In the genomic region with DNA sequence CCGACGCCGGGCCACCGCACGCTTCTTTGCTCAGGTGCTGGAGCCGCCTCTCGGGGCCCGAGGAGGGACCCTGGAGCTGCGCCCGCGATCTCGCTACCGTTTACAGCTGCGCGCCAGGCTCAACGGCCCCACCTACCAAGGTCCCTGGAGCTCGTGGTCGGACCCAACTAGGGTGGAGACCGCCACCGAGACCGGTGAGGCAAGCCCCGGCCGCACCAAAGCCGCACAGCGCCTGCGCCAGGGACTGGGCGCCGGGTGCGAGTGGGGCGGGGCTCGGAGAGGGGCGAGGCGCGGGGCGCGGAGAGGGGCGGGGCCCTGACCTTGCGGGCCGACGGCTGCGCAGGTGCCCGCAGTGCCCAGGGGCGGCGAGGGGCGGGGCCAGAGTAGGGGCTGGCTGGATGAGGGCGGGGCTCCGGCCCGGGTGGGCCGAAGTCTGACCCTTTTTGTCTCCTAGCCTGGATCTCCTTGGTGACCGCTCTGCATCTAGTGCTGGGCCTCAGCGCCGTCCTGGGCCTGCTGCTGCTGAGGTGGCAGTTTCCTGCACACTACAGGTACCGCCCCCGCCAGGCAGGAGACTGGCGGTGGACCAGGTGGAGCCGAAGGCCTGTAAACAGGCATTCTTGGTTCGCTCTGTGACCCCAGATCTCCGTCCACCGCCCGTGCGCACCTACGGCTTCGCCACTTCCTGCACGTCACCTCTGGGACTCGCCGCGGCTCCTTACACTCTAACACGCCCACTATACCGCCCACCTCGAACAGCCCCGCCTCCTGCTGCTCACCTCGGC, we compare ENCODE assay signal across 8 cellular contexts. TPM values are rescaled to one million over a fixed set of nuclear protein-coding genes. Genes with fewer than 3 reads are reported as not detected.
A peak's percentile ranks its signal among the peaks of the same experiment; 100 is the strongest.
DNase-seq lines count a peak whose midpoint lies in the region; ATAC-seq and TF ChIP-seq lines count a peak whose summit lies in the region.

No MANE protein-coding gene starts in this region.

- H3K36me3 ChIP-seq in skeletal muscle satellite cell (ENCODE audit: insufficient read depth, low read length) = no peaks in the 10 kb centered on the region

- H3K4me1 ChIP-seq in skeletal muscle satellite cell (ENCODE audit: control insufficient read depth, insufficient read depth, low read length) = peaks cover 21% of the 10 kb centered on the region

- peak; percentile 78 for ATAC-seq in GM19025 (IDR thresholded peaks at IDR 0.05; ENCODE audit: low read depth, unreplicated experiment)

- peak overlapping the region; percentile 52 for H3K9ac ChIP-seq in skeletal muscle satellite cell (ENCODE audit: low read depth, low read length)

- H3K4me2 ChIP-seq in skeletal muscle satellite cell (ENCODE audit: low read length) = peak overlapping the region; percentile 87

- H3K9me3 ChIP-seq in skeletal muscle satellite cell (replicated peaks; ENCODE audit: low read length) = no peaks in the 10 kb centered on the region

- peaks cover 18% of the 10 kb centered on the region for H3K27me3 ChIP-seq in skeletal muscle satellite cell (ENCODE audit: control insufficient read depth, insufficient read depth, low read length)

- TF ChIP-seq CTCF in GM10248 (IDR thresholded peaks at IDR 0.05; ENCODE audit: control extremely low read depth, extremely low read depth, low read depth, missing control alignments) = no peak

- peak overlapping the region; percentile 86 for H3K27ac ChIP-seq in caudate nucleus (ENCODE audit: low read depth, low read length)

- POLR2A ChIA-PET in GM10248 (lab: Yijun Ruan, JAX) = no interaction called here

- CTCF ChIA-PET in GM10248 (lab: Yijun Ruan, JAX) = no interaction called here

- DNase-seq in NCI-H1417 treated with DMSO at 0.1 percent for 48 hours (lab: John Stamatoyannopoulos, UW) (peak; percentile 55), T-helper 22 cell (ENCODE audit: low read depth) (peak; percentile 46), caudate nucleus (lab: John Stamatoyannopoulos, UW) (peak in 55 of 61 donors; percentile 16 to 87 (median 54)), iris pigment epithelial cell (ENCODE audit: low read depth) (peak; percentile 65), A172 (ENCODE audit: low spot score) (no peak), GM10248 (ENCODE audit: extremely low spot score) (no peak)

- peak overlapping the region; percentile 69 for H3K4me3 ChIP-seq in skeletal muscle satellite cell (ENCODE audit: low read length)

RNA-seq across cellular contexts. Expression of a gene that starts 9.8 kb away (rescaled TPM):
- 61.3 and 82.3 TPM in 2 replicates for total RNA-seq in skeletal muscle satellite cell (2012; rRNA removed)
- 190 and 245 TPM in 2 replicates for total RNA-seq in A172 (2014; rRNA removed; shearing (Covaris generic))

RNA-seq across cellular contexts. Expression of a gene that starts 11.4 kb away (rescaled TPM):
- total RNA-seq in skeletal muscle satellite cell (2012; rRNA removed) = not detected in 2 replicates
- total RNA-seq in A172 (2014; rRNA removed; shearing (Covaris generic)) = not detected in 2 replicates

RNA-seq across cellular contexts. Expression of a gene that starts 18.8 kb away (rescaled TPM):
- 44.9 and 69.9 TPM in 2 replicates for total RNA-seq in skeletal muscle satellite cell (2012; rRNA removed)
- 101 and 103 TPM in 2 replicates for total RNA-seq in A172 (2014; rRNA removed; shearing (Covaris generic))

RNA-seq across cellular contexts. Expression of a gene that starts 40.6 kb away (rescaled TPM):
- total RNA-seq in skeletal muscle satellite cell (2012; rRNA removed) = 56.3 and 59.2 TPM in 2 replicates
- total RNA-seq in A172 (2014; rRNA removed; shearing (Covaris generic)) = 76.1 and 80.9 TPM in 2 replicates

RNA-seq across cellular contexts. Expression of a gene that starts 40.7 kb away (rescaled TPM):
- total RNA-seq in skeletal muscle satellite cell (2012; rRNA removed) = 23.6 and 26.6 TPM in 2 replicates
- 6.6 and 9.7 TPM in 2 replicates for total RNA-seq in A172 (2014; rRNA removed; shearing (Covaris generic))

Comparison
In these comparisons a context has a peak if more than half of its experiments do, and no peak if none do; other contexts are left out.
1. DNase-seq: peak in NCI-H1417 treated with DMSO at 0.1 percent for 48 hours (single experiment), T-helper 22 cell (single experiment), caudate nucleus (55 of 61) and iris pigment epithelial cell (single experiment); none in A172 (single experiment) and GM10248 (single experiment).